18 cellular contexts compared by ENCODE assay signal in genomic region chr5:146805099-146805498, GRCh38.
DNase-seq lines count a peak whose midpoint lies in the region; ATAC-seq, FAIRE-seq and TF ChIP-seq lines count a peak whose summit lies in the region.
"Had no signal": no experiment of that assay in that cellular context is flagged by ENCODE, and none has a peak within 500 bp of the region (broad histone marks: within the 10 kb centered on the region; RNA-seq: fewer than 3 reads in every experiment).

No MANE protein-coding gene starts in this region.

- no peak overlapping the region for H3K27ac ChIP-seq in breast epithelium

- TF ChIP-seq POLR2A in breast epithelium (IDR thresholded peaks at IDR 0.05): no peak

- intact Hi-C loops in MCF 10A (cut with micrococcal nuclease): no loop called here
- intact Hi-C loops in breast epithelium (cut with DNase I; ENCODE audit: low total_unique reads): no loop called here

- no peaks in the 10 kb centered on the region for H3K27me3 ChIP-seq in breast epithelium

- CTCF ChIA-PET in MCF 10A (lab: Yijun Ruan, JAX): interaction anchor here (0.6 kb wide), 1 partner anchor 18 kb away, joined by 3 read pairs; no protein-coding TSS in a partner anchor

- no TSS peak for BruUV-seq in MCF 10A (replicated peaks; lab: Mats Ljungman, UMichigan)

- H3K4me1 Mint-ChIP-seq in MCF 10A (ENCODE audit: insufficient read depth, unreplicated experiment): no peaks in the 10 kb centered on the region
- peaks cover 26% of the 10 kb centered on the region for H3K4me1 Mint-ChIP-seq in stimulated activated effector memory CD8-positive, alpha-beta T cell treated with anti-CD3 and anti-CD28 coated beads, Interleukin-12 subunit alpha, Interleukin-12 subunit beta, amount 100 ng/mL, for 72 hours
- H3K4me1 Mint-ChIP-seq: activated CD4-positive, alpha-beta T cell treated with anti-CD3 and anti-CD28 coated beads for 36 hours had no signal

- peaks cover 49% of the 10 kb centered on the region for H3K27me3 Mint-ChIP-seq in MCF 10A (ENCODE audit: insufficient read depth, unreplicated experiment)
- H3K27me3 Mint-ChIP-seq: activated CD4-positive, alpha-beta T cell treated with anti-CD3 and anti-CD28 coated beads for 36 hours had no signal

- no peak overlapping the region for H3K4me3 Mint-ChIP-seq in MCF 10A (ENCODE audit: unreplicated experiment)
- H3K4me3 Mint-ChIP-seq in stimulated activated effector memory CD8-positive, alpha-beta T cell treated with anti-CD3 and anti-CD28 coated beads, Interleukin-12 subunit alpha, Interleukin-12 subunit beta, amount 100 ng/mL, for 72 hours: no peak overlapping the region
- H3K4me3 Mint-ChIP-seq: activated CD4-positive, alpha-beta T cell treated with anti-CD3 and anti-CD28 coated beads for 36 hours; immature natural killer cell had no signal

- DNase-seq in MCF 10A (ENCODE audit: unreplicated experiment) (peak; percentile 17), breast epithelium (ENCODE audit: low spot score in 2 of 2) (no peak), RCC 7860 (ENCODE audit: low spot score) (peak; percentile 65), glomerular visceral epithelial cell (ENCODE audit: extremely low spot score) (peak; percentile 7), pons (ENCODE audit: low spot score) (no peak), activated T-cell treated with anti-CD3 and anti-CD28 coated beads for 4 hours (no peak), NCI-H1436 treated with DMSO at 0.1 percent for 48 hours (lab: John Stamatoyannopoulos, UW) (no peak)
- DNase-seq in stimulated activated effector memory CD8-positive, alpha-beta T cell treated with anti-CD3 and anti-CD28 coated beads, Interleukin-12 subunit alpha, Interleukin-12 subunit beta, amount 100 ng/mL, for 72 hours (ENCODE audit: low spot score in 2 of 2): no peak
- DNase-seq: activated CD4-positive, alpha-beta T cell treated with anti-CD3 and anti-CD28 coated beads for 36 hours; activated gamma-delta T cell treated with Interleukin-2 at 50 U/mL for 16 hours; anterior cingulate cortex; GDM1; HCEC 1CT; immature natural killer cell had no signal

- H3K36me3 ChIP-seq in breast epithelium: no peaks in the 10 kb centered on the region

- H3K9me3 Mint-ChIP-seq in MCF 10A (ENCODE audit: unreplicated experiment): peaks cover 8% of the 10 kb centered on the region
- H3K9me3 Mint-ChIP-seq in stimulated activated effector memory CD8-positive, alpha-beta T cell treated with anti-CD3 and anti-CD28 coated beads, Interleukin-12 subunit alpha, Interleukin-12 subunit beta, amount 100 ng/mL, for 72 hours: no peaks in the 10 kb centered on the region
- H3K9me3 Mint-ChIP-seq: immature natural killer cell had no signal

- H3K36me3 Mint-ChIP-seq in MCF 10A (ENCODE audit: insufficient read depth, unreplicated experiment): no peaks in the 10 kb centered on the region
- no peaks in the 10 kb centered on the region for H3K36me3 Mint-ChIP-seq in stimulated activated effector memory CD8-positive, alpha-beta T cell treated with anti-CD3 and anti-CD28 coated beads, Interleukin-12 subunit alpha, Interleukin-12 subunit beta, amount 100 ng/mL, for 72 hours

- no peak overlapping the region for H3K4me3 ChIP-seq in breast epithelium

- no peaks in the 10 kb centered on the region for H3K4me1 ChIP-seq in breast epithelium

- POLR2A ChIA-PET in MCF 10A (lab: Yijun Ruan, JAX): no interaction called here

- TF ChIP-seq CTCF in MCF 10A (IDR thresholded peaks at IDR 0.05; ENCODE audit: unreplicated experiment): no peak
- TF ChIP-seq CTCF in breast epithelium (IDR thresholded peaks at IDR 0.05): no peak

- peak; percentile 71 for FAIRE-seq in RCC 7860 (lab: Jason Lieb, UNC)
- FAIRE-seq: colon, endothelial cell of umbilical vein, GM12892, HepG2 had no signal

- H3K9me3 ChIP-seq in breast epithelium: no peaks in the 10 kb centered on the region

- H3K27ac Mint-ChIP-seq in MCF 10A (ENCODE audit: low read depth, unreplicated experiment): no peak overlapping the region
- H3K27ac Mint-ChIP-seq in stimulated activated effector memory CD8-positive, alpha-beta T cell treated with anti-CD3 and anti-CD28 coated beads, Interleukin-12 subunit alpha, Interleukin-12 subunit beta, amount 100 ng/mL, for 72 hours: no peak overlapping the region
- H3K27ac Mint-ChIP-seq: activated CD4-positive, alpha-beta T cell treated with anti-CD3 and anti-CD28 coated beads for 36 hours had no signal

- no peak for ATAC-seq in stimulated activated effector memory CD8-positive, alpha-beta T cell treated with anti-CD3 and anti-CD28 coated beads, Interleukin-12 subunit alpha, Interleukin-12 subunit beta, amount 100 ng/mL, for 72 hours
- ATAC-seq: activated CD4-positive, alpha-beta T cell treated with anti-CD3 and anti-CD28 coated beads for 36 hours; HepG2 had no signal

Comparison
In these comparisons a context has a peak if more than half of its experiments do, and no peak if none do; other contexts are left out.
1. DNase-seq: peak in MCF 10A (single experiment), RCC 7860 (single experiment) and glomerular visceral epithelial cell (single experiment); none in breast epithelium (0 of 2), pons (single experiment), activated T-cell treated with anti-CD3 and anti-CD28 coated beads for 4 hours (single experiment), stimulated activated effector memory CD8-positive, alpha-beta T cell treated with anti-CD3 and anti-CD28 coated beads, Interleukin-12 subunit alpha, Interleukin-12 subunit beta, amount 100 ng/mL, for 72 hours (0 of 2) and NCI-H1436 treated with DMSO at 0.1 percent for 48 hours (single experiment).